Comparison of ENCODE assay signal across 22 cellular contexts in the genomic region with DNA sequence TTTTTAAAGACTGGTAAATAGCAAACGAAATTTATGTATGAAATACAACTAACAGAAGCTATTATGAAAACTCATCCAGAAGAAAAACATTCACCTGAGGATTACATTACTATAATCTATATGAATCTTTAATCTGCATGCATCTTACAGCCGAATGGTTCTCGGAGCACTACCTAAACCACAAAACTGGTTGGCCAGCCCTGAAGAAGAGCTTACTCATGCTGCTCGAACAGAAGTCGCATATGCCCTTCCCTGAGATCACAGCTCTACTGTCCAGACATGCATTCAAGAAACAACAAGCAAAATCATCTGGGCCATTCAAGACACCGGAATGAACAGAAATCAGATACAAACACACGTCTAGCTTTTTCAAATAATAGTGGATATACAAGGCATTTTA.
"Had no signal": no experiment of that assay in that cellular context is flagged by ENCODE, and none has a peak within 500 bp of the region (broad histone marks: within the 10 kb centered on the region; RNA-seq: fewer than 3 reads in every experiment).

No MANE protein-coding gene starts in this region.

- H3K9me3 Mint-ChIP-seq: activated CD4-positive, alpha-beta memory T cell treated with anti-CD3 and anti-CD28 coated beads for 36 hours; activated naive CD4-positive, alpha-beta T cell treated with anti-CD3 and anti-CD28 coated beads, Interleukin-2, amount 50 U/mL, for 24 hours; activated T-cell treated with anti-CD3 and anti-CD28 coated beads, Interleukin-2, amount 50 U/mL, for 24 hours; central memory CD8-positive, alpha-beta T cell; naive B cell had no signal

- H3K27ac Mint-ChIP-seq: activated CD4-positive, alpha-beta memory T cell treated with anti-CD3 and anti-CD28 coated beads for 36 hours; activated naive CD4-positive, alpha-beta T cell treated with anti-CD3 and anti-CD28 coated beads, Interleukin-2, amount 50 U/mL, for 24 hours; activated T-cell treated with anti-CD3 and anti-CD28 coated beads, Interleukin-2, amount 50 U/mL, for 24 hours; naive B cell had no signal

- H3K4me3 ChIP-seq: adrenal gland, body of pancreas, ovary, right lobe of liver, spleen, stomach, testis, upper lobe of left lung had no signal

- H3K27me3 ChIP-seq: adrenal gland, body of pancreas, ovary, right lobe of liver, spleen, stomach, testis, upper lobe of left lung had no signal

- H3K4me1 ChIP-seq: adrenal gland, body of pancreas, right lobe of liver had no signal

- H3K36me3 ChIP-seq: adrenal gland, ovary, right lobe of liver, spleen, stomach, upper lobe of left lung had no signal

- H3K36me3 Mint-ChIP-seq: activated CD4-positive, alpha-beta memory T cell treated with anti-CD3 and anti-CD28 coated beads for 36 hours; activated naive CD4-positive, alpha-beta T cell treated with anti-CD3 and anti-CD28 coated beads, Interleukin-2, amount 50 U/mL, for 24 hours; naive B cell had no signal

- DNase-seq: activated CD4-positive, alpha-beta memory T cell treated with anti-CD3 and anti-CD28 coated beads for 36 hours; activated T-cell treated with anti-CD3 and anti-CD28 coated beads, Interleukin-2, amount 50 U/mL, for 24 hours; adrenal gland; body of pancreas; cortex of kidney; effector CD4-positive, alpha-beta T cell; naive B cell; ovary; right lobe of liver; spleen; stomach; T-helper 1 cell; T1000; testis had no signal

- FAIRE-seq: endothelial cell of umbilical vein, frontal cortex, islet of Langerhans had no signal

- H3K27me3 Mint-ChIP-seq: central memory CD8-positive, alpha-beta T cell; naive B cell had no signal

- H3K4me3 Mint-ChIP-seq: activated CD4-positive, alpha-beta memory T cell treated with anti-CD3 and anti-CD28 coated beads for 36 hours; activated naive CD4-positive, alpha-beta T cell treated with anti-CD3 and anti-CD28 coated beads, Interleukin-2, amount 50 U/mL, for 24 hours; activated T-cell treated with anti-CD3 and anti-CD28 coated beads, Interleukin-2, amount 50 U/mL, for 24 hours; central memory CD8-positive, alpha-beta T cell; naive B cell had no signal

- H3K27ac ChIP-seq: adrenal gland, body of pancreas, ovary, right lobe of liver, spleen, stomach, testis, upper lobe of left lung, VCaP had no signal

- H3K4me1 Mint-ChIP-seq: activated naive CD4-positive, alpha-beta T cell treated with anti-CD3 and anti-CD28 coated beads, Interleukin-2, amount 50 U/mL, for 24 hours; central memory CD8-positive, alpha-beta T cell had no signal

- H3K9me3 ChIP-seq: adrenal gland, body of pancreas, ovary, right lobe of liver, spleen, stomach, testis, upper lobe of left lung had no signal

- ATAC-seq: body of pancreas, left lobe of liver, right lobe of liver had no signal
